In the genomic region with DNA sequence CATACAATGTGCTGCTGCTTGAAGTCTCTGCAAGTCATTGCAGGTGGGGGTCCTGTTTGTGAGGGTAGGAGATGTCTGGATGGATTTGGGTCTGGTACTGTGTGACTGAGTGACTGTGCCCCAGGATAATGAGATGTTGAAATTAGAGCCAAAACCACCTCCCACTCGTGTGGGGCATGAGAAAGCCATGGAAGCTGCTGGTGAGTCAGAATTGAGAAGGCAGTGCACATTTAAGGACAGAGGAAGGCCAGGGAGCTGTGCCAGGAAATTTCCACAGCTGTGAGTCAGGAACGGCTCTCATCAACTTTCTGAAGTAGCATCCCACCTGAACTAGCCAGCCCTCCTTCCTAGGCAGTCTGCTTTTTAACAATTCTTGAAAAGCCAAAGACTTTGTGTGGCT, we compare ENCODE assay signal across 14 cellular contexts.
DNase-seq lines count a peak whose midpoint lies in the region; ATAC-seq and TF ChIP-seq lines count a peak whose summit lies in the region.
"Had no signal": no experiment of that assay in that cellular context is flagged by ENCODE, and none has a peak within 500 bp of the region (broad histone marks: within the 10 kb centered on the region; RNA-seq: fewer than 3 reads in every experiment).

No MANE protein-coding gene starts in this region.

- H3K4me1 ChIP-seq in left ventricle myocardium inferior (no peaks in the 10 kb centered on the region), aorta (ENCODE audit: control insufficient read depth in 1 of 2, insufficient read depth in 2 of 2, low read length in 2 of 2) (peaks cover 5 to 9% of the 10 kb centered on the region in 2 donors), endodermal cell (ENCODE audit: control insufficient read depth, insufficient read depth, low read length) (no peaks in the 10 kb centered on the region)

- H3K36me3 Mint-ChIP-seq in endodermal cell (ENCODE audit: low read depth): no peaks in the 10 kb centered on the region
- H3K36me3 Mint-ChIP-seq: stimulated activated effector memory CD8-positive, alpha-beta T cell treated with anti-CD3 and anti-CD28 coated beads, Interleukin-12 subunit alpha, Interleukin-12 subunit beta, amount 100 ng/mL, for 72 hours had no signal

- H3K27me3 Mint-ChIP-seq in endodermal cell (ENCODE audit: insufficient read depth): peaks cover 15% of the 10 kb centered on the region

- H3K4me1 Mint-ChIP-seq in endodermal cell: peaks cover 10% of the 10 kb centered on the region
- H3K4me1 Mint-ChIP-seq: stimulated activated effector memory CD8-positive, alpha-beta T cell treated with anti-CD3 and anti-CD28 coated beads, Interleukin-12 subunit alpha, Interleukin-12 subunit beta, amount 100 ng/mL, for 72 hours had no signal

- peaks cover 64% of the 10 kb centered on the region for H3K27me3 ChIP-seq in left ventricle myocardium inferior (ENCODE audit: low read depth)
- no peaks in the 10 kb centered on the region for H3K27me3 ChIP-seq in aorta (ENCODE audit: control insufficient read depth in 1 of 2, insufficient read depth in 2 of 2, low read length in 1 of 2)
- no peaks in the 10 kb centered on the region for H3K27me3 ChIP-seq in endodermal cell (ENCODE audit: control insufficient read depth, insufficient read depth, low read length, poor library complexity, severe bottlenecking)

- no peak overlapping the region for H3K4me3 Mint-ChIP-seq in endodermal cell
- H3K4me3 Mint-ChIP-seq: nephron; stimulated activated effector memory CD8-positive, alpha-beta T cell treated with anti-CD3 and anti-CD28 coated beads, Interleukin-12 subunit alpha, Interleukin-12 subunit beta, amount 100 ng/mL, for 72 hours had no signal

- H3K27ac Mint-ChIP-seq in endodermal cell: no peak overlapping the region
- H3K27ac Mint-ChIP-seq: nephron; stimulated activated effector memory CD8-positive, alpha-beta T cell treated with anti-CD3 and anti-CD28 coated beads, Interleukin-12 subunit alpha, Interleukin-12 subunit beta, amount 100 ng/mL, for 72 hours had no signal

- ATAC-seq in left cardiac atrium: peak in 1 of 2 donors; percentile 90
- ATAC-seq in aorta (ENCODE audit: low FRiP score): no peak
- no peak for ATAC-seq in GM21529 (IDR thresholded peaks at IDR 0.05; ENCODE audit: unreplicated experiment)
- ATAC-seq: activated CD4-positive, CD25-positive, alpha-beta regulatory T cell treated with anti-CD3 and anti-CD28 coated beads, Interleukin-2, amount 50 U/mL, for 24 hours; stimulated activated effector memory CD8-positive, alpha-beta T cell treated with anti-CD3 and anti-CD28 coated beads, Interleukin-12 subunit alpha, Interleukin-12 subunit beta, amount 100 ng/mL, for 72 hours had no signal

- H3K36me3 ChIP-seq in left ventricle myocardium inferior (no peaks in the 10 kb centered on the region), aorta (ENCODE audit: control insufficient read depth in 1 of 2, insufficient read depth in 2 of 2, low read length in 1 of 2) (no peaks in the 10 kb centered on the region), endodermal cell (ENCODE audit: control insufficient read depth, insufficient read depth, low read length) (no peaks in the 10 kb centered on the region)

- WGBS in aorta, 2 donors: 0 to 2% methylated on average over 2 of the region's 2 CpGs
- 83 to 100% methylated on average over 1 to 2 of the region's 2 CpGs for WGBS in endodermal cell (ENCODE audit: insufficient coverage in 1 of 2, insufficient read length in 1 of 2), 2 experiments

- H3K9me3 ChIP-seq in left ventricle myocardium inferior (replicated peaks) (no peaks in the 10 kb centered on the region), aorta (ENCODE audit: control insufficient read depth, low read length) (no peaks in the 10 kb centered on the region), endodermal cell (ENCODE audit: control insufficient read depth, low read length) (no peaks in the 10 kb centered on the region)

- DNase-seq in left cardiac atrium (peak; percentile 56), left ventricle myocardium inferior (no peak), amniotic epithelial cell (ENCODE audit: low read depth) (peak; percentile 3), head of caudate nucleus (peak in 38 of 42 donors; percentile 3 to 83 (median 51)), aorta (peak; percentile 89 to 91), endodermal cell (no peak), Kasumi-1 (lab: John Stamatoyannopoulos, UW) (no peak)
- DNase-seq: activated gamma-delta T cell; effector CD8-positive, alpha-beta T cell had no signal

- intact Hi-C loops in left cardiac atrium (cut with DNase I) (no loop called here), left ventricle myocardium inferior (cut with micrococcal nuclease) (no loop called here), head of caudate nucleus (cut with DNase I) (no loop called here), aorta (cut with DNase I) (loop anchor here in 1 of 2 donors (10.0 kb wide), 2 partner anchors 231 to 259 kb away; partner anchors contain the start of gene DRD1)

- H3K27ac ChIP-seq in left ventricle myocardium inferior (replicated peaks) (no peak overlapping the region), aorta (ENCODE audit: low read depth in 1 of 2, low read length in 2 of 2) (peak overlapping the region in 1 of 2 donors; percentile 29), endodermal cell (ENCODE audit: low read depth, low read length) (no peak overlapping the region)
- H3K27ac ChIP-seq: KMS-11 had no signal

- H3K4me3 ChIP-seq in left ventricle myocardium inferior (no peak overlapping the region), aorta (ENCODE audit: low read length in 2 of 2) (no peak overlapping the region), endodermal cell (ENCODE audit: low read length) (no peak overlapping the region)

- TF ChIP-seq CTCF in left ventricle myocardium inferior (IDR thresholded peaks at IDR 0.05; ENCODE audit: borderline replicate concordance) (no peak), endodermal cell (conservative IDR thresholded peaks at IDR 0.05) (no peak)

- no peaks in the 10 kb centered on the region for H3K9me3 Mint-ChIP-seq in endodermal cell
- H3K9me3 Mint-ChIP-seq: nephron; stimulated activated effector memory CD8-positive, alpha-beta T cell treated with anti-CD3 and anti-CD28 coated beads, Interleukin-12 subunit alpha, Interleukin-12 subunit beta, amount 100 ng/mL, for 72 hours had no signal

- H3K9ac ChIP-seq in endodermal cell (ENCODE audit: extremely low read depth, low read length, poor library complexity, severe bottlenecking): no peak overlapping the region
- H3K9ac ChIP-seq: KMS-11 had no signal

Comparison
In these comparisons a context has a peak if more than half of its experiments do, and no peak if none do; other contexts are left out.
1. DNase-seq: peak in left cardiac atrium (single experiment), amniotic epithelial cell (single experiment), head of caudate nucleus (38 of 42) and aorta (2 of 2); none in left ventricle myocardium inferior (single experiment), endodermal cell (single experiment) and Kasumi-1 (0 of 2).